13 cellular contexts compared by ENCODE assay signal in genomic region chr15:68652141-68652540, GRCh38.
DNase-seq lines count a peak whose midpoint lies in the region; ATAC-seq, FAIRE-seq and TF ChIP-seq lines count a peak whose summit lies in the region.
"Had no signal": no experiment of that assay in that cellular context is flagged by ENCODE, and none has a peak within 500 bp of the region (broad histone marks: within the 10 kb centered on the region; RNA-seq: fewer than 3 reads in every experiment).

No MANE protein-coding gene starts in this region.

- POLR2A ChIA-PET in activated CD8-positive, alpha-beta T cell treated with anti-CD3 and anti-CD28 coated beads for 36 hours (lab: Charles Lee), result no interaction called here

- no peak for TF ChIP-seq CTCF in pancreas (IDR thresholded peaks at IDR 0.05)
- no peak for TF ChIP-seq CTCF in activated CD8-positive, alpha-beta T cell treated with anti-CD3 and anti-CD28 coated beads for 36 hours (IDR thresholded peaks at IDR 0.05)

- H3K36me3 Mint-ChIP-seq in activated CD8-positive, alpha-beta T cell treated with anti-CD3 and anti-CD28 coated beads for 36 hours (ENCODE audit: low read depth), result no peaks in the 10 kb centered on the region

- no peak overlapping the region for H3K27ac ChIP-seq in pancreas

- no peaks in the 10 kb centered on the region for H3K36me3 ChIP-seq in pancreas
- H3K36me3 ChIP-seq: breast epithelium had no signal

- no peak overlapping the region for H3K4me3 ChIP-seq in pancreas
- H3K4me3 ChIP-seq: breast epithelium had no signal

- ATAC-seq in pancreas (peak in 3 of 4 donors; percentile 43 to 69 (median 47)), GM19397 (IDR thresholded peaks at IDR 0.05; ENCODE audit: unreplicated experiment) (no peak), GM21576 (IDR thresholded peaks at IDR 0.05; ENCODE audit: unreplicated experiment) (no peak)
- no peak for ATAC-seq in activated CD8-positive, alpha-beta T cell treated with anti-CD3 and anti-CD28 coated beads for 36 hours

- DNase-seq in DMS 273 treated with DMSO at 0.1 percent for 48 hours (lab: John Stamatoyannopoulos, UW) (peak; percentile 56), NCI-H226 (peak; percentile 80), frontal cortex (ENCODE audit: low spot score in 2 of 2) (peak; percentile 45 to 56), pancreas (no peak), DMS53 treated with DMSO at 0.1 percent for 48 hours (lab: John Stamatoyannopoulos, UW; ENCODE audit: unreplicated experiment) (no peak)
- no peak for DNase-seq in activated CD8-positive, alpha-beta T cell treated with anti-CD3 and anti-CD28 coated beads for 36 hours
- DNase-seq: activated CD8-positive, alpha-beta memory T cell treated with anti-CD3 and anti-CD28 coated beads, Interleukin-2, amount 50 U/mL, for 48 hours; Calu3; KG1 had no signal

- no peaks in the 10 kb centered on the region for H3K4me1 ChIP-seq in pancreas
- H3K4me1 ChIP-seq: breast epithelium had no signal

- 43 to 45% methylated on average over 4 of the region's 4 CpGs for WGBS in pancreas, 2 donors

- no peak overlapping the region for H3K27ac Mint-ChIP-seq in activated CD8-positive, alpha-beta T cell treated with anti-CD3 and anti-CD28 coated beads for 36 hours
- H3K27ac Mint-ChIP-seq: T-helper 2 cell treated with Interferon-gamma antibody and Interleukin-4, amounts not matched to agents 5 μg/mL and 100 μg/mL, for 36 hours had no signal

- CTCF ChIA-PET in activated CD8-positive, alpha-beta T cell treated with anti-CD3 and anti-CD28 coated beads for 36 hours (lab: Charles Lee), result interaction anchor here (0.6 to 2.5 kb wide), 14 partner anchors 9 to 226 kb away, joined by 3 to 12 read pairs (median 3); no protein-coding TSS in a partner anchor

- H3K27me3 ChIP-seq in pancreas, result no peaks in the 10 kb centered on the region
- H3K27me3 ChIP-seq: breast epithelium had no signal

- no peak overlapping the region for H3K4me3 Mint-ChIP-seq in activated CD8-positive, alpha-beta T cell treated with anti-CD3 and anti-CD28 coated beads for 36 hours
- H3K4me3 Mint-ChIP-seq: T-helper 2 cell treated with Interferon-gamma antibody and Interleukin-4, amounts not matched to agents 5 μg/mL and 100 μg/mL, for 36 hours had no signal

- H3K9me3 ChIP-seq in pancreas, result no peaks in the 10 kb centered on the region
- H3K9me3 ChIP-seq: breast epithelium had no signal

- H3K9me3 Mint-ChIP-seq in activated CD8-positive, alpha-beta T cell treated with anti-CD3 and anti-CD28 coated beads for 36 hours, result no peaks in the 10 kb centered on the region
- H3K9me3 Mint-ChIP-seq: T-helper 2 cell treated with Interferon-gamma antibody and Interleukin-4, amounts not matched to agents 5 μg/mL and 100 μg/mL, for 36 hours had no signal

- H3K27me3 Mint-ChIP-seq in activated CD8-positive, alpha-beta T cell treated with anti-CD3 and anti-CD28 coated beads for 36 hours, result no peaks in the 10 kb centered on the region

- H3K4me1 Mint-ChIP-seq in activated CD8-positive, alpha-beta T cell treated with anti-CD3 and anti-CD28 coated beads for 36 hours (ENCODE audit: low read depth), result no peaks in the 10 kb centered on the region

- intact Hi-C loops in pancreas (cut with DNase I), result no loop called here
- intact Hi-C loops in activated CD8-positive, alpha-beta T cell treated with anti-CD3 and anti-CD28 coated beads for 36 hours (cut with micrococcal nuclease), result no loop called here

- FAIRE-seq in frontal cortex (lab: Jason Lieb, UNC) (no peak), pancreas (lab: Jason Lieb, UNC) (no peak)

Comparison
In these comparisons a context has a peak if more than half of its experiments do, and no peak if none do; other contexts are left out.
1. DNase-seq: peak in DMS 273 treated with DMSO at 0.1 percent for 48 hours (single experiment), NCI-H226 (single experiment) and frontal cortex (2 of 2); none in pancreas (0 of 6), DMS53 treated with DMSO at 0.1 percent for 48 hours (single experiment) and activated CD8-positive, alpha-beta T cell treated with anti-CD3 and anti-CD28 coated beads for 36 hours (single experiment).
2. ATAC-seq: peak in pancreas (3 of 4); none in GM19397 (single experiment), GM21576 (single experiment) and activated CD8-positive, alpha-beta T cell treated with anti-CD3 and anti-CD28 coated beads for 36 hours (single experiment).